In genomic region chr4:38177035-38177791, GRCh38 we compare ENCODE assay signal across 8 cellular contexts.
DNase-seq lines count a peak whose midpoint lies in the region; ATAC-seq, FAIRE-seq and TF ChIP-seq lines count a peak whose summit lies in the region.

No MANE protein-coding gene starts in this region.

- peak; percentile 22 for DNase-seq in GM03348 (ENCODE audit: low spot score)
- peak; percentile 59 for DNase-seq in activated CD4-positive, alpha-beta T cell treated with anti-CD3 and anti-CD28 coated beads for 48 hours
- DNase-seq in dermis blood vessel endothelial cell = peak; percentile 45
- peak in 4 of 6 donors; percentile 44 to 74 (median 58) for DNase-seq in pancreas
- no peak for DNase-seq in middle frontal gyrus (ENCODE audit: extremely low spot score, low spot score)
- no peak for DNase-seq in SHP77 (lab: John Stamatoyannopoulos, UW)

- no peak for FAIRE-seq in pancreas (lab: Jason Lieb, UNC)

- H3K27ac ChIP-seq in pancreas = peak overlapping the region; percentile 76 to 97 (median 78)

- H3K4me1 ChIP-seq in pancreas = peaks cover 10 to 20% (median 17%) of the 10 kb centered on the region in 3 donors

- ATAC-seq in pancreas = peak; percentile 57 to 76 (median 70)
- ATAC-seq in GM18519 (IDR thresholded peaks at IDR 0.05; ENCODE audit: low FRiP score, unreplicated experiment) = no peak
- no peak for ATAC-seq in HG03025 (IDR thresholded peaks at IDR 0.05; ENCODE audit: low FRiP score, unreplicated experiment)

- H3K4me3 ChIP-seq in pancreas = peak overlapping the region in 1 of 4 donors; percentile 5

- H3K27me3 ChIP-seq in pancreas = no peaks in the 10 kb centered on the region

- no peaks in the 10 kb centered on the region for H3K36me3 ChIP-seq in pancreas

- intact Hi-C loops in pancreas (cut with DNase I) = loop anchor here in 2 of 3 donors (5.0 to 10.0 kb wide), 3 partner anchors 112 to 555 kb away; no protein-coding TSS in a partner anchor

- TF ChIP-seq CTCF in pancreas (IDR thresholded peaks at IDR 0.05) = no peak

- H3K9me3 ChIP-seq in pancreas = no peaks in the 10 kb centered on the region

- WGBS in pancreas, 2 donors = 22 to 24% methylated on average over 13 of the region's 13 CpGs

Comparison
In these comparisons a context has a peak if more than half of its experiments do, and no peak if none do; other contexts are left out.
1. DNase-seq: peak in GM03348 (single experiment), activated CD4-positive, alpha-beta T cell treated with anti-CD3 and anti-CD28 coated beads for 48 hours (single experiment), dermis blood vessel endothelial cell (single experiment) and pancreas (4 of 6); none in middle frontal gyrus (single experiment) and SHP77 (0 of 2).
2. ATAC-seq: peak in pancreas (4 of 4); none in GM18519 (single experiment) and HG03025 (single experiment).